Comparison of ENCODE assay signal across 29 cellular contexts in genomic region chr17:12410721-12411120, GRCh38.
"Had no signal": no experiment of that assay in that cellular context is flagged by ENCODE, and none has a peak within 500 bp of the region (broad histone marks: within the 10 kb centered on the region; RNA-seq: fewer than 3 reads in every experiment).

No MANE protein-coding gene starts in this region.

- H3K36me3 ChIP-seq: neutrophil, pancreas, prostate gland, right lobe of liver, spleen, thoracic aorta, thyroid gland, tibial nerve, upper lobe of right lung, uterus had no signal

- H3K9me3 ChIP-seq: neutrophil, pancreas, prostate gland, right lobe of liver, spleen, thoracic aorta, thyroid gland, upper lobe of right lung, uterus had no signal

- H3K36me3 Mint-ChIP-seq: naive B cell; natural killer cell treated with Interleukin-12 subunit alpha and Interleukin-12 subunit beta and Interleukin-15 and Interleukin-18, amount 100 ng/mL, for 72 hours; stimulated activated memory B cell treated with anti-CD40 and anti-IgM and Interleukin-4, amounts not matched to agents 10 μg/mL and 1 μg/mL and 100 μg/mL, for 72 hours; type B pancreatic cell had no signal

- H3K27ac Mint-ChIP-seq: naive thymus-derived CD8-positive, alpha-beta T cell; natural killer cell treated with Interleukin-12 subunit alpha and Interleukin-12 subunit beta and Interleukin-15 and Interleukin-18, amount 100 ng/mL, for 72 hours; nephron progenitor cell; stimulated activated memory B cell treated with anti-CD40 and anti-IgM and Interleukin-4, amounts not matched to agents 10 μg/mL and 1 μg/mL and 100 μg/mL, for 72 hours; stimulated activated naive CD8-positive, alpha-beta T cell treated with anti-CD3 and anti-CD28 coated beads, Interleukin-15, amount 100 ng/mL, for 72 hours; type B pancreatic cell had no signal

- H3K4me3 ChIP-seq: pancreas, prostate gland, right lobe of liver, skin epidermis, smooth muscle cell, spleen, thoracic aorta, thyroid gland, tibial nerve, upper lobe of right lung, uterus had no signal

- H3K4me1 Mint-ChIP-seq: naive B cell; naive thymus-derived CD8-positive, alpha-beta T cell; stimulated activated memory B cell treated with anti-CD40 and anti-IgM and Interleukin-4, amounts not matched to agents 10 μg/mL and 1 μg/mL and 100 μg/mL, for 72 hours; stimulated activated naive CD8-positive, alpha-beta T cell treated with anti-CD3 and anti-CD28 coated beads, Interleukin-15, amount 100 ng/mL, for 72 hours had no signal

- H3K4me3 Mint-ChIP-seq: naive thymus-derived CD8-positive, alpha-beta T cell; natural killer cell treated with Interleukin-12 subunit alpha and Interleukin-12 subunit beta and Interleukin-15 and Interleukin-18, amount 100 ng/mL, for 72 hours; nephron progenitor cell; neural crest cell; stimulated activated memory B cell treated with anti-CD40 and anti-IgM and Interleukin-4, amounts not matched to agents 10 μg/mL and 1 μg/mL and 100 μg/mL, for 72 hours; stimulated activated naive CD8-positive, alpha-beta T cell treated with anti-CD3 and anti-CD28 coated beads, Interleukin-15, amount 100 ng/mL, for 72 hours; type B pancreatic cell had no signal

- H3K4me1 ChIP-seq: prostate gland, right lobe of liver, spleen, thyroid gland, tibial nerve, upper lobe of right lung, uterus had no signal

- DNase-seq: naive B cell; naive thymus-derived CD8-positive, alpha-beta T cell; nephron progenitor cell; nucleus accumbens; pancreas; right cardiac atrium; right lobe of liver; spleen; stimulated activated CD4-positive, alpha-beta T cell treated with anti-CD3 and anti-CD28 coated beads, Interleukin-12 subunit alpha, Interleukin-12 subunit beta, amount 100 ng/mL, for 4 hours; stimulated activated CD4-positive, alpha-beta T cell treated with anti-CD3 and anti-CD28 coated beads, Interleukin-1b, Interleukin-23, amount 100 ng/mL, for 48 hours; stimulated activated CD4-positive, alpha-beta T cell treated with anti-CD3 and anti-CD28 coated beads, Interleukin-4, amount 100 ng/mL, for 1 hour; stimulated activated CD4-positive, alpha-beta T cell treated with anti-CD3 and anti-CD28 coated beads, Interleukin-4, amount 100 ng/mL, for 4 hours; stimulated activated CD8-positive, alpha-beta memory T cell treated with anti-CD3 and anti-CD28 coated beads, Interleukin-4, amount 100 ng/mL, for 48 hours; stimulated activated naive CD4-positive, alpha-beta T cell; stimulated activated naive CD8-positive, alpha-beta T cell treated with anti-CD3 and anti-CD28 coated beads, Interleukin-15, amount 100 ng/mL, for 72 hours; stimulated activated naive CD8-positive, alpha-beta T cell treated with anti-CD3 and anti-CD28 coated beads, Interleukin-15, Interleukin-2, amounts not matched to agents 100 U/mL and 50 U/mL, for 24 hours; thyroid gland; upper lobe of right lung; uterus had no signal

- H3K27ac ChIP-seq: neutrophil, pancreas, prostate gland, right lobe of liver, skin epidermis, spleen, thoracic aorta, thyroid gland, tibial nerve, upper lobe of right lung, uterus had no signal

- H3K27me3 Mint-ChIP-seq: naive B cell; natural killer cell treated with Interleukin-12 subunit alpha and Interleukin-12 subunit beta and Interleukin-15 and Interleukin-18, amount 100 ng/mL, for 72 hours; stimulated activated memory B cell treated with anti-CD40 and anti-IgM and Interleukin-4, amounts not matched to agents 10 μg/mL and 1 μg/mL and 100 μg/mL, for 72 hours; stimulated activated naive CD8-positive, alpha-beta T cell treated with anti-CD3 and anti-CD28 coated beads, Interleukin-15, amount 100 ng/mL, for 72 hours had no signal

- H3K9me3 Mint-ChIP-seq: nephron progenitor cell; neural crest cell; stimulated activated memory B cell treated with anti-CD40 and anti-IgM and Interleukin-4, amounts not matched to agents 10 μg/mL and 1 μg/mL and 100 μg/mL, for 72 hours had no signal

- H3K27me3 ChIP-seq: neutrophil, pancreas, right lobe of liver, spleen, thyroid gland, tibial nerve, upper lobe of right lung, uterus had no signal
